ENCODE assay signal across 22 cellular contexts in the genomic region with DNA sequence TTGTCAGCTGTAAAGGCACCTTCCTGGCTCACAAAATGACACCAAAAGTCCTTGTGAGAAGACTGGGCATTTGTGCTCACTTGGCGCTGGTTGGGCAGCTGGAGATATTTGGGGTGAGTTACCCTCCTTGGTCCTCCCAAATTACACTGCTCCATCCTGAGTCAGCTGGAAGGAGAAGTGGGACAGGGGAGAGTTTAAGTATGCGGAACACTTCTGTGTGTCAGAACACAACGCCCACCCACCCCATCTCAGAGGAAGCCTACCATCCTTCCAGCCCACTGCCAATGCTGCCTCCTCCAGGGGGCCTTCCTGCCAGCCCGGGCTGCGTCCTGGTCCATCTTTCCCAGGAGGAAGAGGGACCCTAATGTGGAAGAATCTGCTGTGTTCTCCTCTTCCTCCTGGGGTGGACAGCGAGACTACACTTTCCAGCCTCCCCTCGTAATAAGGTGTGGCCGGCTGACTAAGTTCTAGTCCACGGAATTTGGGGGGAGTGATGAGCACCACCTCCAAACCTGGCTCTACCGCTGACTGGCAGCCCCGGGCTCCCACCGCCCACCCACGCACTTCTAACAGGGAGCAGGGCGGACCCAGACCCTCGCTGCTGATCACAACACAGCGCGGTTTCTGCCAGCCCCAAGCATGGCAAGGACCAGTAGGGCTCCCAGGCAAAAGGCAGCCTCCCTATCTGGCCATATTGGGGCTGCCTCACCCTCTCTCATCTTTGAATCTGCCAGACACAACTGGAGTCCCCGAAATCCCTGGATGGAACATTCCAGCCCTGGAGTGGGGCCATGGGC.
"Had no signal": no experiment of that assay in that cellular context is flagged by ENCODE, and none has a peak within 500 bp of the region (broad histone marks: within the 10 kb centered on the region; RNA-seq: fewer than 3 reads in every experiment).

No MANE protein-coding gene starts in this region.

- ATAC-seq: activated CD8-positive, alpha-beta T cell treated with anti-CD3 and anti-CD28 coated beads, Interleukin-2, amount 10 ng/mL, durations not matched to agents 7 days and 5 days; activated T-helper 17 cell treated with anti-CD3 and anti-CD28 coated beads, Interleukin-2, amount 50 U/mL, for 72 hours; heart left ventricle; left colon; lower lobe of right lung; mucosa of descending colon; sciatic nerve; T-cell had no signal

- H3K9me3 ChIP-seq: heart left ventricle, lower lobe of right lung, mucosa of descending colon had no signal

- DNase-seq: activated CD4-positive, alpha-beta T cell treated with anti-CD3 and anti-CD28 coated beads for 1 hour; activated CD4-positive, alpha-beta T cell treated with anti-CD3 and anti-CD28 coated beads, Interleukin-2, amount 50 U/mL, for 1 hour; activated CD8-positive, alpha-beta T cell treated with anti-CD3 and anti-CD28 coated beads, Interleukin-2, amount 10 ng/mL, durations not matched to agents 7 days and 5 days; activated naive CD4-positive, alpha-beta T cell treated with Interleukin-2 at 50 U/mL for 16 hours; activated naive CD8-positive, alpha-beta T cell treated with anti-CD3 and anti-CD28 coated beads for 36 hours; activated T-cell treated with anti-CD3 and anti-CD28 coated beads, Interleukin-2, amount 50 U/mL, for 24 hours; left colon; lower lobe of right lung; mesendoderm; mucosa of descending colon; naive B cell; occipital lobe; posterior cingulate gyrus; stimulated activated CD4-positive, alpha-beta T cell treated with anti-CD3 and anti-CD28 coated beads, Interleukin-15, amount 100 ng/mL, for 24 hours; stimulated activated CD8-positive, alpha-beta memory T cell treated with anti-CD3 and anti-CD28 coated beads, Interleukin-4, amount 100 ng/mL, for 48 hours; stimulated activated naive CD4-positive, alpha-beta T cell; T-cell had no signal

- H3K27me3 ChIP-seq: heart left ventricle had no signal

- H3K27ac ChIP-seq: heart left ventricle, lower lobe of right lung, VCaP had no signal

- H3K4me3 ChIP-seq: heart left ventricle, lower lobe of right lung, mucosa of descending colon, smooth muscle cell had no signal

- H3K36me3 ChIP-seq: heart left ventricle, lower lobe of right lung had no signal
